In genomic region chr9:126411225-126411947, GRCh38 we compare ENCODE assay signal across 8 cellular contexts.
A peak's percentile ranks its signal among the peaks of the same experiment; 100 is the strongest.
DNase-seq lines count a peak whose midpoint lies in the region; ATAC-seq and TF ChIP-seq lines count a peak whose summit lies in the region.

No MANE protein-coding gene starts in this region.

- peaks cover 4% of the 10 kb centered on the region for H3K27me3 Mint-ChIP-seq in nephron progenitor cell (ENCODE audit: low read depth, poor library complexity)

- no peak for TF ChIP-seq POLR2A in uterus (IDR thresholded peaks at IDR 0.05)

- H3K27ac ChIP-seq in SJCRH30 (peak overlapping the region; percentile 63), uterus (no peak overlapping the region)

- H3K9me3 Mint-ChIP-seq in nephron progenitor cell = no peaks in the 10 kb centered on the region

- H3K4me3 Mint-ChIP-seq in nephron progenitor cell = no peak overlapping the region

- H3K27me3 ChIP-seq in SJCRH30 (no peaks in the 10 kb centered on the region), uterus (no peaks in the 10 kb centered on the region)

- TF ChIP-seq CTCF in nephron progenitor cell (IDR thresholded peaks at IDR 0.05) (no peak), uterus (IDR thresholded peaks at IDR 0.05) (no peak)

- H3K27ac Mint-ChIP-seq in nephron progenitor cell = peak overlapping the region; percentile 6

- H3K36me3 ChIP-seq in SJCRH30 = peaks cover 3% of the 10 kb centered on the region; the same call in 1 of the 2 replicates
- no peaks in the 10 kb centered on the region for H3K36me3 ChIP-seq in uterus

- intact Hi-C loops in uterus (cut with DNase I; ENCODE audit: low total_unique reads) = no loop called here

- peaks cover 10% of the 10 kb centered on the region for H3K4me1 ChIP-seq in SJCRH30
- no peaks in the 10 kb centered on the region for H3K4me1 ChIP-seq in uterus

- DNase-seq in activated CD4-positive, CD25-positive, alpha-beta regulatory T cell treated with anti-CD3 and anti-CD28 coated beads, Interleukin-2, amount 50 U/mL, for 72 hours = no peak
- DNase-seq in SJCRH30 (peak in 1 of 2 experiments; percentile 44), nephron progenitor cell (no peak), uterus (no peak), occipital lobe (lab: John Stamatoyannopoulos, UW) (no peak)

- peaks cover 17% of the 10 kb centered on the region for H3K36me3 Mint-ChIP-seq in nephron progenitor cell (ENCODE audit: low read depth)

- H3K9me3 ChIP-seq in SJCRH30 (replicated peaks) = no peaks in the 10 kb centered on the region
- H3K9me3 ChIP-seq in uterus = no peaks in the 10 kb centered on the region

- peak; percentile 89 to 95 for ATAC-seq in activated CD4-positive, CD25-positive, alpha-beta regulatory T cell treated with anti-CD3 and anti-CD28 coated beads, Interleukin-2, amount 50 U/mL, for 24 hours
- ATAC-seq in HG02798 (IDR thresholded peaks at IDR 0.05; ENCODE audit: poor library complexity, unreplicated experiment) (peak; percentile 78), GM18861 (IDR thresholded peaks at IDR 0.05; ENCODE audit: unreplicated experiment) (no peak)

- no peak overlapping the region for H3K4me3 ChIP-seq in SJCRH30
- H3K4me3 ChIP-seq in uterus = no peak overlapping the region

- peaks cover 20% of the 10 kb centered on the region for H3K4me1 Mint-ChIP-seq in nephron progenitor cell
